ENCODE assay signal across 18 cellular contexts in genomic region chr18:44885507-44885906, GRCh38.
"Had no signal": no experiment of that assay in that cellular context is flagged by ENCODE, and none has a peak within 500 bp of the region (broad histone marks: within the 10 kb centered on the region; RNA-seq: fewer than 3 reads in every experiment).

No MANE protein-coding gene starts in this region.

- H3K4me1 ChIP-seq: left lung, lower lobe of right lung, thyroid gland had no signal

- H3K36me3 ChIP-seq: esophagus squamous epithelium, gastroesophageal sphincter, left lung, lower lobe of right lung, sigmoid colon, suprapubic skin, thyroid gland had no signal

- H3K27me3 ChIP-seq: esophagus squamous epithelium, gastroesophageal sphincter, left lung, sigmoid colon, suprapubic skin, thyroid gland had no signal

- H3K27me3 Mint-ChIP-seq: type B pancreatic cell had no signal

- H3K4me3 ChIP-seq: esophagus squamous epithelium, gastroesophageal sphincter, left lung, lower lobe of right lung, sigmoid colon, skin epidermis, suprapubic skin, thyroid gland had no signal

- H3K9me3 ChIP-seq: esophagus squamous epithelium, gastroesophageal sphincter, lower lobe of right lung, sigmoid colon, suprapubic skin, thyroid gland had no signal

- ATAC-seq: gastroesophageal sphincter; left lung; lower lobe of right lung; naive thymus-derived CD4-positive, alpha-beta T cell; stimulated activated naive CD8-positive, alpha-beta T cell treated with anti-CD3 and anti-CD28 coated beads, Interleukin-15, Interleukin-2, amounts not matched to agents 100 U/mL and 50 U/mL, for 24 hours had no signal

- H3K27ac Mint-ChIP-seq: dendritic cell treated with granulocyte-macrophage colony-stimulating factor and Interleukin-4, amounts not matched to agents 40 ng/mL and 50 ng/mL, for 4 days; naive thymus-derived CD4-positive, alpha-beta T cell; nephron progenitor cell; type B pancreatic cell had no signal

- DNase-seq: esophagus squamous epithelium; foreskin fibroblast; glutamatergic neuron; islet precursor cell; left lung; lower lobe of right lung; mesenchymal stem cell; naive thymus-derived CD4-positive, alpha-beta T cell; nephron progenitor cell; sigmoid colon; stimulated activated CD4-positive, alpha-beta T cell treated with anti-CD3 and anti-CD28 coated beads, Interleukin-12 subunit alpha, Interleukin-12 subunit beta, amount 100 ng/mL, for 4 hours; stimulated activated naive CD8-positive, alpha-beta T cell treated with anti-CD3 and anti-CD28 coated beads, Interleukin-15, Interleukin-2, amounts not matched to agents 100 U/mL and 50 U/mL, for 24 hours; thyroid gland had no signal

- H3K4me3 Mint-ChIP-seq: dendritic cell treated with granulocyte-macrophage colony-stimulating factor and Interleukin-4, amounts not matched to agents 40 ng/mL and 50 ng/mL, for 4 days; naive thymus-derived CD4-positive, alpha-beta T cell; nephron progenitor cell; type B pancreatic cell had no signal

- H3K9me3 Mint-ChIP-seq: naive thymus-derived CD4-positive, alpha-beta T cell had no signal

- H3K27ac ChIP-seq: esophagus squamous epithelium, gastroesophageal sphincter, left lung, lower lobe of right lung, sigmoid colon, skin epidermis, suprapubic skin, thyroid gland had no signal
